20 cellular contexts compared by ENCODE assay signal in the genomic region with DNA sequence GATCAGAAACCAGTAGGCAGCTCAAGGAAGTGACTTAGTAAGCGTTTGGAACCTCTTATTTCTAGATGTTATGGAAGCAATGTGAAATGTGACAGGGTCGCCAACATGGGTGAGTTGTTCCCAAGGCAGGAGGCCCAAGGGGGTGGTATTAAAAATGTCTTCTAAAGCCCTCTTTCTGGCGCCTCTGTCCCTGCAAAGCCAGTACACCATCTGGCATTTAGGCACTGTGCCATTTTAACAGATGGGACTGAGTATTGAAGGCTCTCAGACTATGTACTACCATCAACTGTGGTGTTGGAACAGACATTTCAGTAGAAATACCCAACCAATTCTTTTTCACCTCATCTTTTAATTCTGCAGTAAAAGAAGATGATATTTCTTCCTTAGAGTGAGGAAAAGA.
DNase-seq lines count a peak whose midpoint lies in the region; ATAC-seq and TF ChIP-seq lines count a peak whose summit lies in the region.
"Had no signal": no experiment of that assay in that cellular context is flagged by ENCODE, and none has a peak within 500 bp of the region (broad histone marks: within the 10 kb centered on the region; RNA-seq: fewer than 3 reads in every experiment).

No MANE protein-coding gene starts in this region.

- no peak overlapping the region for H2BK12ac ChIP-seq in mesenchymal stem cell (ENCODE audit: low read length in 2 of 2)

- DNase-seq in DMS 273 (lab: John Stamatoyannopoulos, UW; ENCODE audit: unreplicated experiment) (peak; percentile 98), NCI-H1092 treated with DMSO at 0.1 percent for 48 hours (lab: John Stamatoyannopoulos, UW) (peak; percentile 17), body of pancreas (peak; percentile 17 to 38 (median 30)), mesenchymal stem cell (no peak)
- DNase-seq: activated naive CD4-positive, alpha-beta T cell treated with anti-CD3 and anti-CD28 coated beads for 36 hours; activated T-cell treated with anti-CD3 and anti-CD28 coated beads for 4 hours; Caco-2; H7; immature natural killer cell; MM.1S; naive B cell; NCI-H2081; ovary; stimulated activated CD4-positive, alpha-beta T cell treated with anti-CD3 and anti-CD28 coated beads, Interleukin-4, amount 100 ng/mL, for 1 hour had no signal

- no peak overlapping the region for H2BK15ac ChIP-seq in mesenchymal stem cell (ENCODE audit: low read depth, poor library complexity, severe bottlenecking)

- H4K91ac ChIP-seq in mesenchymal stem cell (ENCODE audit: low read length) = no peak overlapping the region

- H3K36me3 ChIP-seq in body of pancreas (replicated peaks in 1 of 2; ENCODE audit: insufficient read depth in 1 of 2, low read depth in 2 of 2) (no peaks in the 10 kb centered on the region), mesenchymal stem cell (ENCODE audit: control insufficient read depth in 1 of 2, insufficient read depth in 2 of 2, low read depth in 1 of 2, low read length in 2 of 2) (no peaks in the 10 kb centered on the region)
- H3K36me3 ChIP-seq: heart left ventricle, ovary had no signal

- no peak overlapping the region for H3K4me3 ChIP-seq in body of pancreas
- H3K4me3 ChIP-seq in mesenchymal stem cell (ENCODE audit: insufficient read depth in 1 of 2, low read depth in 1 of 2, low read length in 2 of 2) = no peak overlapping the region
- H3K4me3 ChIP-seq: heart left ventricle, lung, ovary had no signal

- H3K4ac ChIP-seq in mesenchymal stem cell (ENCODE audit: low read depth in 1 of 2, low read length in 2 of 2) = no peak overlapping the region

- no peak overlapping the region for H3K4me2 ChIP-seq in mesenchymal stem cell (ENCODE audit: low read length, poor library complexity, severe bottlenecking)

- intact Hi-C loops in body of pancreas (cut with DNase I) = no loop called here

- H3K9me3 ChIP-seq in body of pancreas = no peaks in the 10 kb centered on the region
- no peaks in the 10 kb centered on the region for H3K9me3 ChIP-seq in mesenchymal stem cell (ENCODE audit: control insufficient read depth, low read length)
- H3K9me3 ChIP-seq: Caco-2, ovary had no signal

- H3K23ac ChIP-seq in mesenchymal stem cell (ENCODE audit: low read length in 2 of 2) = no peak overlapping the region

- H3K9ac ChIP-seq in mesenchymal stem cell (ENCODE audit: low read length) = peak overlapping the region; percentile 35

- no peak overlapping the region for H3K27ac ChIP-seq in body of pancreas
- H3K27ac ChIP-seq in mesenchymal stem cell (ENCODE audit: low read length, poor library complexity, severe bottlenecking) = no peak overlapping the region
- H3K27ac ChIP-seq: heart left ventricle, ovary had no signal

- no peak overlapping the region for H2BK5ac ChIP-seq in mesenchymal stem cell (ENCODE audit: low read depth, low read length, poor library complexity, severe bottlenecking)

- H3K18ac ChIP-seq in mesenchymal stem cell (ENCODE audit: low read depth in 1 of 2, low read length in 2 of 2) = no peak overlapping the region

- WGBS in body of pancreas, 2 donors = 48 to 64% methylated on average over 3 of the region's 3 CpGs
- WGBS in mesenchymal stem cell = 97% methylated on average over 3 of the region's 3 CpGs

- H3K14ac ChIP-seq in mesenchymal stem cell (ENCODE audit: low read length in 2 of 2) = no peak overlapping the region

- no peak overlapping the region for H2AK5ac ChIP-seq in mesenchymal stem cell (ENCODE audit: low read length, severe bottlenecking)

- no peak overlapping the region for H2AFZ ChIP-seq in mesenchymal stem cell (ENCODE audit: low read depth, low read length)

- no peak for TF ChIP-seq POLR2A in body of pancreas (IDR thresholded peaks at IDR 0.05)

- H4K8ac ChIP-seq in mesenchymal stem cell (ENCODE audit: low read length) = no peak overlapping the region

- ATAC-seq in body of pancreas (no peak), HG03097 (IDR thresholded peaks at IDR 0.05; ENCODE audit: low FRiP score, unreplicated experiment) (no peak), HG03108 (IDR thresholded peaks at IDR 0.05; ENCODE audit: unreplicated experiment) (no peak), HG03196 (IDR thresholded peaks at IDR 0.05; ENCODE audit: unreplicated experiment) (no peak), HG02759 (IDR thresholded peaks at IDR 0.05; ENCODE audit: unreplicated experiment) (no peak)

- H2BK120ac ChIP-seq in mesenchymal stem cell (ENCODE audit: low read depth, low read length) = no peak overlapping the region

- TF ChIP-seq CTCF in body of pancreas (IDR thresholded peaks at IDR 0.05) = no peak

- H3K4me1 ChIP-seq in body of pancreas = peaks cover 4% of the 10 kb centered on the region
- no peaks in the 10 kb centered on the region for H3K4me1 ChIP-seq in mesenchymal stem cell (ENCODE audit: control insufficient read depth, insufficient read depth, low read depth, low read length)
- H3K4me1 ChIP-seq: Caco-2, heart left ventricle had no signal

- no peaks in the 10 kb centered on the region for H3K27me3 ChIP-seq in body of pancreas
- no peaks in the 10 kb centered on the region for H3K27me3 ChIP-seq in mesenchymal stem cell (ENCODE audit: control insufficient read depth in 1 of 2, insufficient read depth in 1 of 2, low read length in 2 of 2)
- H3K27me3 ChIP-seq: heart left ventricle, ovary had no signal

- no peaks in the 10 kb centered on the region for H3K79me1 ChIP-seq in mesenchymal stem cell (replicated peaks; ENCODE audit: low read length, poor library complexity, severe bottlenecking)
